Comparison of ENCODE assay signal across 20 cellular contexts in genomic region chr21:41726058-41726558, GRCh38. TPM values are rescaled to one million over a fixed set of nuclear protein-coding genes. Genes with fewer than 3 reads are reported as not detected.
A peak's percentile ranks its signal among the peaks of the same experiment; 100 is the strongest.
DNase-seq lines count a peak whose midpoint lies in the region; ATAC-seq, FAIRE-seq and TF ChIP-seq lines count a peak whose summit lies in the region.
"Had no signal": no experiment of that assay in that cellular context is flagged by ENCODE, and none has a peak within 500 bp of the region (broad histone marks: within the 10 kb centered on the region; RNA-seq: fewer than 3 reads in every experiment).

No MANE protein-coding gene starts in this region.

- H3K9me2 ChIP-seq in OCI-LY7 (ENCODE audit: insufficient read depth, low read length) (no peaks in the 10 kb centered on the region), MM.1S (replicated peaks; ENCODE audit: insufficient read depth, low read length) (no peaks in the 10 kb centered on the region)

- H3K36me3 ChIP-seq in H1 (ENCODE audit: control insufficient read depth in 2 of 4, insufficient read depth in 4 of 4, low read length in 3 of 4) = no peaks in the 10 kb centered on the region
- H3K36me3 ChIP-seq in OCI-LY7 (ENCODE audit: insufficient read depth, low read length) = no peaks in the 10 kb centered on the region
- no peaks in the 10 kb centered on the region for H3K36me3 ChIP-seq in MM.1S (replicated peaks; ENCODE audit: insufficient read depth, low read length)

- no peak overlapping the region for H3K4ac ChIP-seq in H1 (replicated peaks; ENCODE audit: insufficient read length, low read depth, low read length)

- no peak for TF ChIP-seq POLR2A in H1 (IDR thresholded peaks at IDR 0.05; ENCODE audit: control extremely low read depth in 1 of 2, low read depth in 2 of 2, low read length in 2 of 2)

- no peak overlapping the region for H3K27ac ChIP-seq in H1 (ENCODE audit: low read depth, low read length)
- H3K27ac ChIP-seq in OCI-LY7 (ENCODE audit: low read depth, low read length, poor library complexity, severe bottlenecking) = no peak overlapping the region
- H3K27ac ChIP-seq in MM.1S (ENCODE audit: low read length) = no peak overlapping the region

- no peak for FAIRE-seq in H1 (lab: Jason Lieb, UNC)
- FAIRE-seq: endometrium had no signal

- no TSS peak for BruUV-seq in OCI-LY7 (replicated peaks; lab: Mats Ljungman, UMichigan)

- no peak overlapping the region for H4K5ac ChIP-seq in H1 (ENCODE audit: insufficient read length, low read depth, low read length)

- TF ChIP-seq CTCF in H1 (IDR thresholded peaks at IDR 0.05; ENCODE audit: control extremely low read depth in 1 of 3, insufficient read depth in 1 of 3, low read depth in 1 of 3, low read length in 3 of 3) = no peak
- TF ChIP-seq CTCF in OCI-LY7 (conservative IDR thresholded peaks at IDR 0.05; ENCODE audit: low read length) = no peak
- TF ChIP-seq CTCF in MM.1S (IDR thresholded peaks at IDR 0.05; ENCODE audit: low read length) = no peak

- DNase-seq in left ventricle myocardium superior = peak; percentile 46
- DNase-seq in Right ventricle myocardium superior = no peak
- DNase-seq in H1 (ENCODE audit: low read depth in 1 of 2, low spot score in 2 of 2) = peak in 1 of 2 experiments; percentile 63
- no peak for DNase-seq in memory B cell (ENCODE audit: low spot score in 2 of 2)
- DNase-seq in Ammon's horn (ENCODE audit: low spot score) = no peak
- no peak for DNase-seq in OCI-LY7 (ENCODE audit: low spot score)
- no peak for DNase-seq in activated CD4-positive, alpha-beta memory T cell treated with anti-CD3 and anti-CD28 coated beads, Interleukin-2, amount 10 ng/mL, durations not matched to agents 7 days and 5 days
- no peak for DNase-seq in MM.1S
- DNase-seq: ACHN; activated CD4-positive, alpha-beta T cell treated with anti-CD3 and anti-CD28 coated beads for 4 hours; activated naive CD8-positive, alpha-beta T cell treated with anti-CD3 and anti-CD28 coated beads, Interleukin-2, amount 50 U/mL, for 24 hours; activated T-cell treated with anti-CD3 and anti-CD28 coated beads, Interleukin-2, amount 50 U/mL, for 4 hours; COR-L47; GF-D8; NCI-H2029; NCI-H69; stimulated activated CD4-positive, alpha-beta T cell treated with anti-CD3 and anti-CD28 coated beads, Interleukin-12 subunit alpha, Interleukin-12 subunit beta, amount 100 ng/mL, for 4 hours; T-helper 2 cell had no signal

- no peak overlapping the region for H2BK120ac ChIP-seq in H1 (replicated peaks; ENCODE audit: low read depth, low read length)

- peak overlapping the region; percentile 99 for H2AFZ ChIP-seq in H1 (ENCODE audit: low read length)
- H2AFZ ChIP-seq in OCI-LY7 (ENCODE audit: low read length) = no peak overlapping the region
- H2AFZ ChIP-seq in MM.1S (ENCODE audit: low read length) = no peak overlapping the region

- no peaks in the 10 kb centered on the region for H3F3A ChIP-seq in MM.1S (ENCODE audit: insufficient read depth, low read length)

- H3K27me3 Mint-ChIP-seq in memory B cell = peaks cover 35% of the 10 kb centered on the region
- peaks cover 38% of the 10 kb centered on the region for H3K27me3 Mint-ChIP-seq in activated CD4-positive, alpha-beta memory T cell treated with anti-CD3 and anti-CD28 coated beads, Interleukin-2, amount 10 ng/mL, durations not matched to agents 7 days and 5 days

- H4K20me1 ChIP-seq in H1 (replicated peaks in 1 of 2; ENCODE audit: control insufficient read depth in 1 of 2, insufficient read depth in 2 of 2, low read length in 2 of 2) (no peaks in the 10 kb centered on the region), OCI-LY7 (ENCODE audit: insufficient read depth, low read length) (no peaks in the 10 kb centered on the region), MM.1S (ENCODE audit: insufficient read depth, low read length) (no peaks in the 10 kb centered on the region)

- no peak for ATAC-seq in left ventricle myocardium superior
- no peak for ATAC-seq in Right ventricle myocardium superior (ENCODE audit: poor library complexity)
- no peak for ATAC-seq in memory B cell (ENCODE audit: low read depth)

- H3K79me1 ChIP-seq in H1 (ENCODE audit: low read depth, low read length) = no peaks in the 10 kb centered on the region

- no peak overlapping the region for H2AK5ac ChIP-seq in H1 (ENCODE audit: low read depth, low read length)

- TF ChIP-seq EP300 in H1 (IDR thresholded peaks at IDR 0.05; ENCODE audit: borderline replicate concordance in 1 of 2, low read depth in 2 of 2, low read length in 2 of 2) = no peak

- H3K9me3 ChIP-seq in H1 (ENCODE audit: insufficient read depth in 2 of 2, low read depth in 1 of 2, low read length in 1 of 2) (no peaks in the 10 kb centered on the region), OCI-LY7 (ENCODE audit: low read length) (no peaks in the 10 kb centered on the region), MM.1S (replicated peaks; ENCODE audit: insufficient read depth, low read length) (no peaks in the 10 kb centered on the region)

- CTCF ChIA-PET in H1 (lab: Charles Lee; ENCODE audit: partially characterized antibody) (interaction anchor here (1.1 to 5.8 kb wide), 5 partner anchors 30 to 114 kb away, joined by 3 to 27 read pairs (median 4); no protein-coding TSS in a partner anchor), OCI-LY7 (lab: Charles Lee; ENCODE audit: unreplicated experiment) (no interaction called here)
- CTCF ChIA-PET in activated CD4-positive, alpha-beta memory T cell treated with anti-CD3 and anti-CD28 coated beads, Interleukin-2, amount 10 ng/mL, durations not matched to agents 7 days and 5 days (lab: Charles Lee) = no interaction called here

- H3K4me3 ChIP-seq in H1 (ENCODE audit: extremely low read depth in 1 of 4, insufficient read depth in 2 of 4, low read depth in 3 of 4, low read length in 4 of 4) = peak overlapping the region; percentile 10 to 64 (median 47); a peak in 7 of 8 replicates
- H3K4me3 ChIP-seq in OCI-LY7 (ENCODE audit: low read depth, low read length, poor library complexity, severe bottlenecking) = no peak overlapping the region
- no peak overlapping the region for H3K4me3 ChIP-seq in MM.1S (ENCODE audit: low read length)

- H3K4me3 Mint-ChIP-seq in memory B cell = peak overlapping the region; percentile 33
- H3K4me3 Mint-ChIP-seq in activated CD4-positive, alpha-beta memory T cell treated with anti-CD3 and anti-CD28 coated beads, Interleukin-2, amount 10 ng/mL, durations not matched to agents 7 days and 5 days = no peak overlapping the region
- H3K4me3 Mint-ChIP-seq: activated naive CD8-positive, alpha-beta T cell treated with anti-CD3 and anti-CD28 coated beads, Interleukin-2, amount 50 U/mL, for 24 hours; activated T-cell treated with anti-CD3 and anti-CD28 coated beads, Interleukin-2, amount 50 U/mL, for 4 hours; central memory CD8-positive, alpha-beta T cell had no signal

- H3K27ac Mint-ChIP-seq in memory B cell = no peak overlapping the region
- no peak overlapping the region for H3K27ac Mint-ChIP-seq in activated CD4-positive, alpha-beta memory T cell treated with anti-CD3 and anti-CD28 coated beads, Interleukin-2, amount 10 ng/mL, durations not matched to agents 7 days and 5 days
- H3K27ac Mint-ChIP-seq: activated naive CD8-positive, alpha-beta T cell treated with anti-CD3 and anti-CD28 coated beads, Interleukin-2, amount 50 U/mL, for 24 hours had no signal

- no peak overlapping the region for H3K56ac ChIP-seq in H1 (replicated peaks; ENCODE audit: insufficient read length, low read depth, low read length)

- peak overlapping the region; percentile 60; the same call in 1 of the 2 replicates for H2BK12ac ChIP-seq in H1 (ENCODE audit: low read depth, low read length)

- H3K27me3 ChIP-seq in H1 (replicated peaks in 1 of 4; ENCODE audit: control insufficient read depth in 3 of 4, extremely low read depth in 1 of 4, insufficient read depth in 3 of 4, low read length in 3 of 4) (peaks cover 7 to 33% (median 22%) of the 10 kb centered on the region in 4 experiments), MM.1S (replicated peaks; ENCODE audit: insufficient read depth, low read length) (peaks cover 91% of the 10 kb centered on the region)

- no peaks in the 10 kb centered on the region for H3K79me2 ChIP-seq in H1 (ENCODE audit: control insufficient read depth in 1 of 2, insufficient read depth in 2 of 2, low read length in 2 of 2)
- H3K79me2 ChIP-seq in OCI-LY7 (ENCODE audit: insufficient read depth, low read depth, low read length) = no peaks in the 10 kb centered on the region
- H3K79me2 ChIP-seq in MM.1S (ENCODE audit: low read length) = no peaks in the 10 kb centered on the region

- peak overlapping the region; percentile 25 for H4K91ac ChIP-seq in H1 (replicated peaks; ENCODE audit: insufficient read length, low read length)

- TF ChIP-seq RAD21 in H1 (IDR thresholded peaks at IDR 0.05 in 1 of 2, conservative IDR thresholded peaks at IDR 0.05 in 1 of 2; ENCODE audit: low read depth in 2 of 2, low read length in 2 of 2) = no peak

- WGBS in H1 (ENCODE audit: extremely low coverage in 1 of 2, insufficient coverage in 1 of 2, insufficient read length in 1 of 2, insufficient replicate concordance in 2 of 2, low coverage in 1 of 2, low lambda C conversion rate in 2 of 2, missing lambda C conversion rate in 1 of 2), 2 experiments = 20% methylated on average over 18 of the region's 19 CpGs; no CpG with 5 or more reads in 1 of the 2 experiments

- H3K23me2 ChIP-seq in H1 (ENCODE audit: low read depth, low read length) = peaks cover 10% of the 10 kb centered on the region; the same call in 1 of the 2 replicates

- H3K4me2 ChIP-seq in H1 (ENCODE audit: insufficient read depth in 1 of 2, low read depth in 2 of 2, low read length in 2 of 2) = peak overlapping the region; percentile 54 to 94
- no peak overlapping the region for H3K4me2 ChIP-seq in OCI-LY7 (ENCODE audit: low read length)
- H3K4me2 ChIP-seq in MM.1S (ENCODE audit: low read depth, low read length) = no peak overlapping the region

- H3K4me1 Mint-ChIP-seq in memory B cell = peaks cover 13% of the 10 kb centered on the region
- H3K4me1 Mint-ChIP-seq in activated CD4-positive, alpha-beta memory T cell treated with anti-CD3 and anti-CD28 coated beads, Interleukin-2, amount 10 ng/mL, durations not matched to agents 7 days and 5 days = no peaks in the 10 kb centered on the region
- H3K4me1 Mint-ChIP-seq: activated naive CD8-positive, alpha-beta T cell treated with anti-CD3 and anti-CD28 coated beads, Interleukin-2, amount 50 U/mL, for 24 hours; central memory CD8-positive, alpha-beta T cell had no signal

- peaks cover 0 to 21% (median 10%) of the 10 kb centered on the region in 4 experiments; a peak in 5 of 7 replicates for H3K4me1 ChIP-seq in H1 (replicated peaks in 1 of 4; ENCODE audit: control insufficient read depth in 3 of 4, insufficient read depth in 4 of 4, low read length in 3 of 4)
- peaks cover 17% of the 10 kb centered on the region for H3K4me1 ChIP-seq in OCI-LY7 (ENCODE audit: insufficient read depth, low read length, poor library complexity, severe bottlenecking)
- H3K4me1 ChIP-seq in MM.1S (ENCODE audit: low read length) = no peaks in the 10 kb centered on the region

- H3K9ac ChIP-seq in H1 (replicated peaks in 1 of 4; ENCODE audit: extremely low read depth in 1 of 4, low read depth in 3 of 4, low read length in 3 of 4) = no peak overlapping the region
- no peak overlapping the region for H3K9ac ChIP-seq in MM.1S (ENCODE audit: low read length)

- no peak overlapping the region for H3K14ac ChIP-seq in H1 (ENCODE audit: insufficient read length)

- no peak overlapping the region for H3K23ac ChIP-seq in H1 (ENCODE audit: insufficient read length)

- POLR2A ChIA-PET in H1 (lab: Charles Lee; ENCODE audit: partially characterized antibody) = no interaction called here
- POLR2A ChIA-PET in OCI-LY7 (lab: Charles Lee) = no interaction called here
- POLR2A ChIA-PET in activated CD4-positive, alpha-beta memory T cell treated with anti-CD3 and anti-CD28 coated beads, Interleukin-2, amount 10 ng/mL, durations not matched to agents 7 days and 5 days (lab: Charles Lee) = no interaction called here

- 0 out of 2 replicates have a peak overlapping the region, but pooled peaks have one; percentile 72 for H2BK15ac ChIP-seq in H1 (ENCODE audit: low read length)

- H3K36me3 Mint-ChIP-seq in memory B cell = peaks cover 4% of the 10 kb centered on the region
- no peaks in the 10 kb centered on the region for H3K36me3 Mint-ChIP-seq in activated CD4-positive, alpha-beta memory T cell treated with anti-CD3 and anti-CD28 coated beads, Interleukin-2, amount 10 ng/mL, durations not matched to agents 7 days and 5 days (ENCODE audit: low read depth)

- H4K8ac ChIP-seq in H1 (ENCODE audit: extremely low read depth, insufficient read depth, low read length) = no peak overlapping the region

- peak overlapping the region; percentile 86; the same call in 1 of the 2 replicates for H2BK20ac ChIP-seq in H1 (ENCODE audit: low read length)

- peaks cover 2% of the 10 kb centered on the region for H3K9me3 Mint-ChIP-seq in memory B cell
- H3K9me3 Mint-ChIP-seq in activated CD4-positive, alpha-beta memory T cell treated with anti-CD3 and anti-CD28 coated beads, Interleukin-2, amount 10 ng/mL, durations not matched to agents 7 days and 5 days = no peaks in the 10 kb centered on the region
- H3K9me3 Mint-ChIP-seq: activated naive CD8-positive, alpha-beta T cell treated with anti-CD3 and anti-CD28 coated beads, Interleukin-2, amount 50 U/mL, for 24 hours; central memory CD8-positive, alpha-beta T cell had no signal

- H2BK5ac ChIP-seq in H1 (ENCODE audit: low read depth, low read length) = no peak overlapping the region

- H3K18ac ChIP-seq in H1 (ENCODE audit: extremely low read depth, low read length) = peak overlapping the region; percentile 94; the same call in 1 of the 2 replicates

- intact Hi-C loops in left ventricle myocardium superior (cut with micrococcal nuclease) (no loop called here), Right ventricle myocardium superior (cut with DNase I) (no loop called here), OCI-LY7 (cut with micrococcal nuclease; ENCODE audit: unreplicated experiment) (no loop called here)

RNA-seq across cellular contexts. Expression of gene RIPK4, which starts 40.7 kb away (rescaled TPM):
- total RNA-seq in left ventricle myocardium superior = 0.17 TPM
- total RNA-seq in Right ventricle myocardium superior = 0.08 TPM
- 4.5 and 5.6 TPM in 2 replicates for total RNA-seq in H1 (2021; fragmentation: NEBNext Ultra II Directional; extraction: Animal tissue kit (Norgen Biotek cat#: 25700))
- 2.7 and 4.5 TPM in 2 replicates for polyA plus RNA-seq in H1 (2011; rRNA removed)
- polyA plus RNA-seq in H1 (2011; cell fraction: cytosol; rRNA removed) = 2.8 TPM
- polyA plus RNA-seq in H1 (2011; cell fraction: nucleus; rRNA removed) = 4.9 TPM
- polyA plus RNA-seq in H1 (2012, experiment 1 of 2) = 2.6 to 5.4 TPM (median 5.1 TPM) in 4 replicates
- polyA plus RNA-seq in H1 (2012, experiment 2 of 2) = 4.1 TPM
- 1.8 TPM for polyA plus RNA-seq in H1 (2013, experiment 1 of 2)
- 1.7 TPM for polyA plus RNA-seq in H1 (2013, experiment 2 of 2)
- 2.7 and 3.5 TPM in 2 replicates for polyA minus RNA-seq in H1 (2011; rRNA and poly(A)+ RNA removed)
- polyA minus RNA-seq in H1 (2011; cell fraction: cytosol; rRNA and poly(A)+ RNA removed) = 3.4 TPM
- polyA minus RNA-seq in H1 (2011; cell fraction: nucleus; rRNA and poly(A)+ RNA removed) = 3.7 TPM
- total RNA-seq in OCI-LY7 (2014; rRNA removed; shearing (Covaris generic)) = 0.13 and 0.19 TPM in 2 replicates
- total RNA-seq in OCI-LY7 (2022) = 0.08 TPM in 1 of 2 replicates, not detected in the other
- total RNA-seq in activated CD4-positive, alpha-beta memory T cell treated with anti-CD3 and anti-CD28 coated beads, Interleukin-2, amount 10 ng/mL, durations not matched to agents 7 days and 5 days = not detected

Comparison
In these comparisons a context has a peak if more than half of its experiments do, and no peak if none do; other contexts are left out.
1. H3K4me2 ChIP-seq: peak in H1 (2 of 2); none in OCI-LY7 (single experiment) and MM.1S (single experiment).
2. H3K4me3 ChIP-seq: peak in H1 (4 of 4); none in OCI-LY7 (single experiment) and MM.1S (single experiment).